In genomic region chr18:13380671-13381070, GRCh38 we compare ENCODE assay signal across 15 cellular contexts.
DNase-seq lines count a peak whose midpoint lies in the region; ATAC-seq, FAIRE-seq and TF ChIP-seq lines count a peak whose summit lies in the region.
"Had no signal": no experiment of that assay in that cellular context is flagged by ENCODE, and none has a peak within 500 bp of the region (broad histone marks: within the 10 kb centered on the region; RNA-seq: fewer than 3 reads in every experiment).

No MANE protein-coding gene starts in this region.

- H3K4me3 Mint-ChIP-seq in stimulated activated naive CD8-positive, alpha-beta T cell treated with anti-CD3 and anti-CD28 coated beads, Interleukin-15, Interleukin-2, amounts not matched to agents 100 ng/mL and 50 ng/mL, for 24 hours, result no peak overlapping the region
- H3K4me3 Mint-ChIP-seq in activated naive CD8-positive, alpha-beta T cell treated with anti-CD3 and anti-CD28 coated beads for 36 hours, result no peak overlapping the region
- H3K4me3 Mint-ChIP-seq: GM23338 had no signal

- H3K9me3 Mint-ChIP-seq in stimulated activated naive CD8-positive, alpha-beta T cell treated with anti-CD3 and anti-CD28 coated beads, Interleukin-15, Interleukin-2, amounts not matched to agents 100 ng/mL and 50 ng/mL, for 24 hours, result peaks cover 5% of the 10 kb centered on the region
- H3K9me3 Mint-ChIP-seq in activated naive CD8-positive, alpha-beta T cell treated with anti-CD3 and anti-CD28 coated beads for 36 hours, result peaks cover 5% of the 10 kb centered on the region
- H3K9me3 Mint-ChIP-seq: GM23338, immature natural killer cell had no signal

- DNase-seq in stimulated activated naive CD8-positive, alpha-beta T cell treated with anti-CD3 and anti-CD28 coated beads, Interleukin-15, Interleukin-2, amounts not matched to agents 100 U/mL and 50 U/mL, for 24 hours, result no peak
- no peak for DNase-seq in activated naive CD8-positive, alpha-beta T cell treated with anti-CD3 and anti-CD28 coated beads for 36 hours
- DNase-seq in lower lobe of right lung (no peak), urothelium cell line (ENCODE audit: low spot score) (no peak), G401 (ENCODE audit: low spot score) (no peak), ureter (ENCODE audit: low spot score) (no peak), NOMO-1 treated with DMSO at 0.1 percent for 48 hours (lab: John Stamatoyannopoulos, UW; ENCODE audit: unreplicated experiment) (no peak)
- DNase-seq: body of pancreas, immature natural killer cell, NCI-H774, occipital lobe, spleen, stomach had no signal

- H3K27me3 Mint-ChIP-seq in stimulated activated naive CD8-positive, alpha-beta T cell treated with anti-CD3 and anti-CD28 coated beads, Interleukin-15, Interleukin-2, amounts not matched to agents 100 ng/mL and 50 ng/mL, for 24 hours, result no peaks in the 10 kb centered on the region
- no peaks in the 10 kb centered on the region for H3K27me3 Mint-ChIP-seq in activated naive CD8-positive, alpha-beta T cell treated with anti-CD3 and anti-CD28 coated beads for 36 hours

- no peaks in the 10 kb centered on the region for H3K9me3 ChIP-seq in lower lobe of right lung
- H3K9me3 ChIP-seq: body of pancreas, spleen, stomach had no signal

- peaks cover 46% of the 10 kb centered on the region for H3K4me1 ChIP-seq in lower lobe of right lung

- ATAC-seq in stimulated activated naive CD8-positive, alpha-beta T cell treated with anti-CD3 and anti-CD28 coated beads, Interleukin-15, Interleukin-2, amounts not matched to agents 100 U/mL and 50 U/mL, for 24 hours, result no peak
- no peak for ATAC-seq in lower lobe of right lung
- ATAC-seq: body of pancreas, GM23338 had no signal

- H3K27me3 ChIP-seq in lower lobe of right lung (ENCODE audit: low read depth), result no peaks in the 10 kb centered on the region
- H3K27me3 ChIP-seq: body of pancreas, spleen, stomach had no signal

- H3K36me3 Mint-ChIP-seq in stimulated activated naive CD8-positive, alpha-beta T cell treated with anti-CD3 and anti-CD28 coated beads, Interleukin-15, Interleukin-2, amounts not matched to agents 100 ng/mL and 50 ng/mL, for 24 hours (ENCODE audit: low read depth), result peaks cover 5% of the 10 kb centered on the region
- H3K36me3 Mint-ChIP-seq in activated naive CD8-positive, alpha-beta T cell treated with anti-CD3 and anti-CD28 coated beads for 36 hours, result peaks cover 10% of the 10 kb centered on the region
- H3K36me3 Mint-ChIP-seq: immature natural killer cell had no signal

- in situ Hi-C loops in G401 (cut with HindIII; ENCODE audit: low sequenced_read_pairs), result no loop called here

- H3K36me3 ChIP-seq in lower lobe of right lung, result no peaks in the 10 kb centered on the region
- H3K36me3 ChIP-seq: spleen, stomach had no signal

- peaks cover 84% of the 10 kb centered on the region for H3K4me1 Mint-ChIP-seq in stimulated activated naive CD8-positive, alpha-beta T cell treated with anti-CD3 and anti-CD28 coated beads, Interleukin-15, Interleukin-2, amounts not matched to agents 100 ng/mL and 50 ng/mL, for 24 hours (ENCODE audit: low read depth)
- peaks cover 86% of the 10 kb centered on the region for H3K4me1 Mint-ChIP-seq in activated naive CD8-positive, alpha-beta T cell treated with anti-CD3 and anti-CD28 coated beads for 36 hours

- intact Hi-C loops in lower lobe of right lung (cut with DNase I), result no loop called here

- peak overlapping the region; percentile 80 for H3K27ac ChIP-seq in lower lobe of right lung

- no peak overlapping the region for H3K4me3 ChIP-seq in lower lobe of right lung
- H3K4me3 ChIP-seq: body of pancreas, GM23338, stomach had no signal

- no peak for TF ChIP-seq CTCF in lower lobe of right lung (IDR thresholded peaks at IDR 0.05)

- peak; percentile 83 for FAIRE-seq in urothelium cell line (lab: Jason Lieb, UNC)

- H3K27ac Mint-ChIP-seq in stimulated activated naive CD8-positive, alpha-beta T cell treated with anti-CD3 and anti-CD28 coated beads, Interleukin-15, Interleukin-2, amounts not matched to agents 100 ng/mL and 50 ng/mL, for 24 hours, result peak overlapping the region; percentile 5
- peak overlapping the region; percentile 23 for H3K27ac Mint-ChIP-seq in activated naive CD8-positive, alpha-beta T cell treated with anti-CD3 and anti-CD28 coated beads for 36 hours
